Comparison of ENCODE assay signal across 28 cellular contexts in the genomic region with DNA sequence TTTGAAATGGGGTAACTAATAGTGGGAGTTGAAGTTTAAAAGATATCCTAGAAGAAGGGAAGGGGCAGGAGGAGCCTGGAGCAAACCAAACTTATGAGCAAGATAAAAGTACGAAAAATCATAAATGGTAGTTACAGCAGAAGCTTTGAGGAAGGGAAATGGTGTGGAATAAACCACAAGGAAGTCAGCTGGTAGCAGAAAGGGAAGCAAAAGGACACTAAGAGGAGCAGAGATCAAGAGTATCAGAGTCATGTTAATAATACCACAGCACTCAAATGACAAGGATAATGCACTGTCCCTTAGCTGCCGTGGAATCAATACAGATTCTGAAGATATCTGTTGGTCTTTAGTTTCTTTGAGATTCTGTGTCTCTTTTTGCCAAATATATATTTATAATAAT. TPM values are rescaled to one million over a fixed set of nuclear protein-coding genes. Genes with fewer than 3 reads are reported as not detected.
DNase-seq lines count a peak whose midpoint lies in the region; ATAC-seq and TF ChIP-seq lines count a peak whose summit lies in the region.
"Had no signal": no experiment of that assay in that cellular context is flagged by ENCODE, and none has a peak within 500 bp of the region (broad histone marks: within the 10 kb centered on the region; RNA-seq: fewer than 3 reads in every experiment).

No MANE protein-coding gene starts in this region.

- intact Hi-C loops in dendritic cell treated with granulocyte-macrophage colony-stimulating factor and Interleukin-4, amounts not matched to agents 40 ng/mL and 50 ng/mL, for 4 days (cut with micrococcal nuclease), result no loop called here
- intact Hi-C loops in spleen (cut with DNase I; ENCODE audit: low total_unique reads), result no loop called here

- DNase-seq in GF-D8 (lab: John Stamatoyannopoulos, UW) (peak; percentile 10), NOMO-1 (lab: John Stamatoyannopoulos, UW; ENCODE audit: unreplicated experiment in 2 of 2) (peak; percentile 40 to 81), spleen (no peak), DMS 273 treated with DMSO at 0.1 percent for 48 hours (lab: John Stamatoyannopoulos, UW) (no peak)
- DNase-seq: activated CD4-positive, alpha-beta T cell treated with anti-CD3 and anti-CD28 coated beads for 48 hours; activated naive CD4-positive, alpha-beta T cell treated with anti-CD3 and anti-CD28 coated beads, Interleukin-2, amount 10 ng/mL, durations not matched to agents 7 days and 5 days; activated T-cell treated with anti-CD3 and anti-CD28 coated beads, Interleukin-2, amount 50 U/mL, for 48 hours; amniotic stem cell; CD8-positive, alpha-beta memory T cell; effector memory CD8-positive, alpha-beta T cell; foreskin keratinocyte; H9; immature natural killer cell; natural killer cell; NCI-H1436; NCI-H446; NCI-H82; retina; SHP77; stimulated activated CD4-positive, alpha-beta T cell treated with anti-CD3 and anti-CD28 coated beads, Interleukin-12 subunit alpha, Interleukin-12 subunit beta, amount 100 ng/mL, for 4 hours; stimulated activated CD4-positive, alpha-beta T cell treated with anti-CD3 and anti-CD28 coated beads, Interleukin-4, amount 100 ng/mL, for 24 hours; stimulated activated naive CD4-positive, alpha-beta T cell; T-helper 1 cell had no signal

- 9 to 33% (median 27%) methylated on average over 2 of the region's 2 CpGs for WGBS in spleen, 5 donors

- no peaks in the 10 kb centered on the region for H3K36me3 Mint-ChIP-seq in dendritic cell treated with granulocyte-macrophage colony-stimulating factor and Interleukin-4, amounts not matched to agents 40 ng/mL and 50 ng/mL, for 4 days (ENCODE audit: low read depth)
- H3K36me3 Mint-ChIP-seq: activated naive CD4-positive, alpha-beta T cell treated with anti-CD3 and anti-CD28 coated beads, Interleukin-2, amount 10 ng/mL, durations not matched to agents 7 days and 5 days; immature natural killer cell; natural killer cell had no signal

- peaks cover 11% of the 10 kb centered on the region for H3K9me3 Mint-ChIP-seq in dendritic cell treated with granulocyte-macrophage colony-stimulating factor and Interleukin-4, amounts not matched to agents 40 ng/mL and 50 ng/mL, for 4 days
- H3K9me3 Mint-ChIP-seq: activated naive CD4-positive, alpha-beta T cell treated with anti-CD3 and anti-CD28 coated beads, Interleukin-2, amount 10 ng/mL, durations not matched to agents 7 days and 5 days; CD8-positive, alpha-beta memory T cell; effector memory CD8-positive, alpha-beta T cell; immature natural killer cell; natural killer cell had no signal

- H3K9me3 ChIP-seq in spleen, result no peaks in the 10 kb centered on the region
- H3K9me3 ChIP-seq: thoracic aorta had no signal

- ATAC-seq in HG02588 (IDR thresholded peaks at IDR 0.05; ENCODE audit: unreplicated experiment) (no peak), GM21576 (IDR thresholded peaks at IDR 0.05; ENCODE audit: unreplicated experiment) (no peak)
- ATAC-seq: effector memory CD8-positive, alpha-beta T cell; foreskin keratinocyte; left lobe of liver; natural killer cell had no signal

- H3K27me3 Mint-ChIP-seq in dendritic cell treated with granulocyte-macrophage colony-stimulating factor and Interleukin-4, amounts not matched to agents 40 ng/mL and 50 ng/mL, for 4 days, result no peaks in the 10 kb centered on the region

- H3K36me3 ChIP-seq in spleen, result no peaks in the 10 kb centered on the region
- H3K36me3 ChIP-seq: thoracic aorta had no signal

- no peak for TF ChIP-seq POLR2A in spleen (IDR thresholded peaks at IDR 0.05)

- no peak overlapping the region for H3K4me3 Mint-ChIP-seq in dendritic cell treated with granulocyte-macrophage colony-stimulating factor and Interleukin-4, amounts not matched to agents 40 ng/mL and 50 ng/mL, for 4 days
- H3K4me3 Mint-ChIP-seq: activated naive CD4-positive, alpha-beta T cell treated with anti-CD3 and anti-CD28 coated beads, Interleukin-2, amount 10 ng/mL, durations not matched to agents 7 days and 5 days; CD8-positive, alpha-beta memory T cell; effector memory CD8-positive, alpha-beta T cell; H9; immature natural killer cell; natural killer cell had no signal

- peaks cover 0 to 16% (median 8%) of the 10 kb centered on the region in 6 donors for H3K4me1 ChIP-seq in spleen
- H3K4me1 ChIP-seq: foreskin keratinocyte had no signal

- peak overlapping the region; percentile 66 for H3K27ac Mint-ChIP-seq in dendritic cell treated with granulocyte-macrophage colony-stimulating factor and Interleukin-4, amounts not matched to agents 40 ng/mL and 50 ng/mL, for 4 days
- H3K27ac Mint-ChIP-seq: activated naive CD4-positive, alpha-beta T cell treated with anti-CD3 and anti-CD28 coated beads, Interleukin-2, amount 10 ng/mL, durations not matched to agents 7 days and 5 days; CD8-positive, alpha-beta memory T cell; effector memory CD8-positive, alpha-beta T cell; H9; immature natural killer cell; natural killer cell had no signal

- H3K27ac ChIP-seq in spleen, result peak overlapping the region in 5 of 8 donors; percentile 16 to 60 (median 51)
- H3K27ac ChIP-seq: foreskin keratinocyte, thoracic aorta had no signal

- H3K4me3 ChIP-seq in spleen, result no peak overlapping the region
- H3K4me3 ChIP-seq: thoracic aorta had no signal

- no peaks in the 10 kb centered on the region for H3K27me3 ChIP-seq in spleen (replicated peaks in 1 of 7)
- H3K27me3 ChIP-seq: foreskin keratinocyte had no signal

- no peak for TF ChIP-seq CTCF in spleen (IDR thresholded peaks at IDR 0.05 in 8 of 11, conservative IDR thresholded peaks at IDR 0.05 in 3 of 11)

- H3K4me1 Mint-ChIP-seq in dendritic cell treated with granulocyte-macrophage colony-stimulating factor and Interleukin-4, amounts not matched to agents 40 ng/mL and 50 ng/mL, for 4 days (ENCODE audit: low read depth), result peaks cover 20% of the 10 kb centered on the region
- H3K4me1 Mint-ChIP-seq: activated naive CD4-positive, alpha-beta T cell treated with anti-CD3 and anti-CD28 coated beads, Interleukin-2, amount 10 ng/mL, durations not matched to agents 7 days and 5 days; CD8-positive, alpha-beta memory T cell; immature natural killer cell had no signal

RNA-seq across cellular contexts. Expression of a gene that starts 44.9 kb away (rescaled TPM):
- total RNA-seq in spleen, result 10 to 100 TPM; 20.0 to 36.9 (median 28.9) TPM
- 10 to 100 TPM; 35.3 to 43.9 (median 43.0) TPM for polyA plus RNA-seq in spleen

Comparison
In these comparisons a context has a peak if more than half of its experiments do, and no peak if none do; other contexts are left out.
1. DNase-seq: peak in GF-D8 (single experiment) and NOMO-1 (2 of 2); none in spleen (single experiment) and DMS 273 treated with DMSO at 0.1 percent for 48 hours (single experiment).